Comparison of ENCODE assay signal across 8 cellular contexts in the genomic region with DNA sequence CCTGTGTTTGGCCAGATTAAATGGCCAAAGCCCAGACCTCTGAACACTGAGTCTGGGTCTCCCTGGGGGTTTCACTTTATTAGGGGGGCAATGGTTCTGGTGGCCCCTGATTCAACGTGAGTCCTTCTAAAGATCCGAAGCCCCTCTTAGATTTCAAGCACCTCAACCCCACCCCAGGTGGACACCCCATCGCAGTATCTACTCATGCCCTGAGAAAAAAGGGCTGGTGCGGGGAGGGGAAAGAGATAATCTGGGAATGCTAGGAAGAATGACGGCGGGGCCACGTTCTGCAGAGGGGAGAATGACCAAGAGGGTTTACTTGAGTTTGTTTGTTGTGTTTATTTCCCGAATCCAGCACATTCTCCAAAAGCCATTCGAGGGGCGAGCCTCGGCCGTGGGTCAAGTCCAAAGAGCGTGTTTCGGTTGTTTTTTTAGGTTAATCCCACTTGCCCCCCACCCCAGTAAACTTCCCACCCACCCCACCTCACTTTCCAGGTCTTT. TPM values are rescaled to one million over a fixed set of nuclear protein-coding genes. Genes with fewer than 3 reads are reported as not detected.
A peak's percentile ranks its signal among the peaks of the same experiment; 100 is the strongest.
DNase-seq lines count a peak whose midpoint lies in the region; ATAC-seq and TF ChIP-seq lines count a peak whose summit lies in the region.

No MANE protein-coding gene starts in this region.

- no peaks in the 10 kb centered on the region for H3K36me3 Mint-ChIP-seq in brain

- 5 to 14% (median 6%) methylated on average over 14 of the region's 14 CpGs for WGBS in heart left ventricle, 4 donors
- WGBS in mesodermal cell (ENCODE audit: insufficient coverage in 2 of 2), 2 experiments = 0% methylated on average over 1 to 3 of the region's 14 CpGs

- H3K36me3 ChIP-seq in heart left ventricle (no peaks in the 10 kb centered on the region), mesodermal cell (ENCODE audit: control insufficient read depth, insufficient read depth, low read length) (peaks cover 14% of the 10 kb centered on the region)

- peak overlapping the region; percentile 80 to 88 (median 86) for H3K4me3 Mint-ChIP-seq in brain

- TF ChIP-seq POLR2A in heart left ventricle (IDR thresholded peaks at IDR 0.05) = no peak

- peaks cover 18% of the 10 kb centered on the region for H3K4me1 Mint-ChIP-seq in brain

- peak overlapping the region in 3 of 5 experiments; percentile 31 to 49 (median 48) for H3K27ac Mint-ChIP-seq in brain

- H3K4me3 ChIP-seq in heart left ventricle (peak overlapping the region; percentile 77 to 100 (median 90)), mesodermal cell (ENCODE audit: extremely low read depth, insufficient read depth, low read length, poor library complexity, severe bottlenecking) (peak overlapping the region; percentile 75)

- H3K27ac ChIP-seq in heart left ventricle (peak overlapping the region; percentile 83 to 99 (median 94)), mesodermal cell (ENCODE audit: low read depth, low read length, severe bottlenecking) (no peak overlapping the region)

- H3K4me1 ChIP-seq in heart left ventricle (peaks cover 6 to 58% (median 45%) of the 10 kb centered on the region in 12 donors), mesodermal cell (ENCODE audit: control insufficient read depth, insufficient read depth, low read length, poor library complexity, severe bottlenecking) (peaks cover 18% of the 10 kb centered on the region)

- ATAC-seq in heart left ventricle = no peak
- ATAC-seq in Right ventricle myocardium superior (ENCODE audit: poor library complexity) = no peak
- no peak for ATAC-seq in GM19351 (IDR thresholded peaks at IDR 0.05; ENCODE audit: unreplicated experiment)
- no peak for ATAC-seq in GM18511 (IDR thresholded peaks at IDR 0.05; ENCODE audit: unreplicated experiment)

- peaks cover 0 to 2% (median 0%) of the 10 kb centered on the region in 5 experiments for H3K9me3 Mint-ChIP-seq in brain

- TF ChIP-seq CTCF in heart left ventricle (IDR thresholded peaks at IDR 0.05) = no peak
- TF ChIP-seq CTCF in brain (conservative IDR thresholded peaks at IDR 0.05) = no peak

- peaks cover 63% of the 10 kb centered on the region for H3K27me3 Mint-ChIP-seq in brain

- H3K9me3 ChIP-seq in heart left ventricle = no peaks in the 10 kb centered on the region
- H3K9me3 ChIP-seq in mesodermal cell (ENCODE audit: control insufficient read depth, low read length) = no peaks in the 10 kb centered on the region

- DNase-seq in heart left ventricle (no peak), Right ventricle myocardium superior (no peak), germinal center (ENCODE audit: low spot score) (no peak)
- DNase-seq in activated CD4-positive, CD25-positive, alpha-beta regulatory T cell treated with anti-CD3 and anti-CD28 coated beads, Interleukin-2, amount 50 U/mL, for 72 hours = no peak

- H3K27me3 ChIP-seq in heart left ventricle = no peaks in the 10 kb centered on the region

- intact Hi-C loops in heart left ventricle (cut with DNase I) = loop anchor here (2.0 to 5.0 kb wide), 6 partner anchors 37 to 47 kb away; no protein-coding TSS in a partner anchor
- intact Hi-C loops in Right ventricle myocardium superior (cut with DNase I) = loop anchor here (5.0 kb wide), 1 partner anchor 43 kb away; no protein-coding TSS in a partner anchor

RNA-seq across cellular contexts. Expression of gene PDLIM1, which starts 0.8 kb away (rescaled TPM):
- 100 to 1,000 TPM; 225 to 434 (median 349) TPM for total RNA-seq in heart left ventricle
- 100 to 1,000 TPM; 253 to 308 TPM for polyA plus RNA-seq in heart left ventricle
- 226 TPM for total RNA-seq in Right ventricle myocardium superior
- 112 TPM for polyA plus RNA-seq in brain (ENCODE audit: insufficient read depth, low read depth, low replicate concordance)
- 168 TPM for polyA plus RNA-seq in mesodermal cell (2013, experiment 1 of 2)
- 163 TPM for polyA plus RNA-seq in mesodermal cell (2013, experiment 2 of 2)
